In genomic region chr10:73032536-73032935, GRCh38 we compare ENCODE assay signal across 28 cellular contexts.
A peak's percentile ranks its signal among the peaks of the same experiment; 100 is the strongest.
DNase-seq lines count a peak whose midpoint lies in the region; FAIRE-seq and TF ChIP-seq lines count a peak whose summit lies in the region.
"Had no signal": no experiment of that assay in that cellular context is flagged by ENCODE, and none has a peak within 500 bp of the region (broad histone marks: within the 10 kb centered on the region; RNA-seq: fewer than 3 reads in every experiment).

No MANE protein-coding gene starts in this region.

- H3K14ac ChIP-seq in neuronal stem cell (ENCODE audit: low read length) = no peak overlapping the region

- no peak overlapping the region for H2BK120ac ChIP-seq in neuronal stem cell (ENCODE audit: low read depth, low read length)

- H3K4me2 ChIP-seq in neuronal stem cell (ENCODE audit: insufficient read depth, low read length, poor library complexity, severe bottlenecking) = peak overlapping the region; percentile 32
- H3K4me2 ChIP-seq: BLaER1 treated with 17β-estradiol and CSF1 and Interleukin-3, amounts not matched to agents 10 nM and 100 nM; PC-9 had no signal

- H2BK5ac ChIP-seq in neuronal stem cell (ENCODE audit: low read length) = no peak overlapping the region

- no peak overlapping the region for H3K23ac ChIP-seq in neuronal stem cell (ENCODE audit: low read depth, low read length, poor library complexity)

- no CpG with 5 or more reads among the region's 6 CpGs for WGBS in neuronal stem cell (ENCODE audit: extremely low coverage in 2 of 2, insufficient read length in 2 of 2, insufficient replicate concordance in 1 of 2), 2 donors

- H3K9ac ChIP-seq in iPS-15b (ENCODE audit: low read depth, low read length) (peak overlapping the region; percentile 24), neuronal stem cell (ENCODE audit: low read depth, low read length, poor library complexity) (no peak overlapping the region)
- H3K9ac ChIP-seq: BLaER1 treated with 17β-estradiol and CSF1 and Interleukin-3, amounts not matched to agents 10 nM and 100 nM had no signal

- no peak for TF ChIP-seq POLR2A in H54 (IDR thresholded peaks at IDR 0.05; ENCODE audit: low read depth, low read length)

- H3K36me3 ChIP-seq in iPS-15b (ENCODE audit: control insufficient read depth, insufficient read depth, low read length) (no peaks in the 10 kb centered on the region), neuronal stem cell (replicated peaks in 1 of 2; ENCODE audit: control insufficient read depth in 2 of 2, insufficient read depth in 2 of 2, low read length in 2 of 2) (peaks cover 4 to 64% of the 10 kb centered on the region in 2 donors), H7 (replicated peaks; ENCODE audit: control insufficient read depth, insufficient read depth, low read length) (no peaks in the 10 kb centered on the region)

- no peak overlapping the region for H4K91ac ChIP-seq in neuronal stem cell (ENCODE audit: low read depth, low read length, poor library complexity)

- H4K8ac ChIP-seq in neuronal stem cell (ENCODE audit: low read depth, low read length) = no peak overlapping the region

- no peak overlapping the region for H2BK12ac ChIP-seq in neuronal stem cell (ENCODE audit: low read length)

- peak; percentile 5 for DNase-seq in Ammon's horn (ENCODE audit: low spot score)
- DNase-seq in astrocyte of the hippocampus (ENCODE audit: low read depth, low spot score) = peak; percentile 29
- DNase-seq in neuronal stem cell (ENCODE audit: low spot score) = peak; percentile 37
- DNase-seq in AG20443 (ENCODE audit: low spot score) = no peak
- DNase-seq in H54 (ENCODE audit: insufficient read length, low spot score) = no peak
- DNase-seq in H7 = no peak
- DNase-seq: Caco-2; CD4-positive, alpha-beta memory T cell; DMS79; EL; GDM1; Karpas-422; NCI-H1092 treated with DMSO at 0.1 percent for 48 hours; NCI-H1436; NCI-H187; NCI-H2081 treated with DMSO at 0.1 percent for 48 hours; NCI-H2171; NCI-H345; NCI-H524 treated with DMSO at 0.1 percent for 48 hours; NCI-H82; NK-92 treated with Interleukin-12 subunit alpha and Interleukin-12 subunit beta, amount 100 ng/mL, for 24 hours; PC-9; SJCRH30 had no signal

- H2BK15ac ChIP-seq in neuronal stem cell (ENCODE audit: low read length) = no peak overlapping the region

- H2AK5ac ChIP-seq in neuronal stem cell (ENCODE audit: low read depth, low read length) = no peak overlapping the region

- H3K27ac ChIP-seq in neuronal stem cell (replicated peaks; ENCODE audit: low read length) = peak overlapping the region; percentile 77
- H3K27ac ChIP-seq: BLaER1 treated with 17β-estradiol and CSF1 and Interleukin-3, amounts not matched to agents 10 nM and 100 nM; PC-9; SJCRH30 had no signal

- no peak overlapping the region for H3K18ac ChIP-seq in neuronal stem cell (ENCODE audit: low read length)

- H3K27me3 ChIP-seq in iPS-15b (ENCODE audit: control insufficient read depth, insufficient read depth, low read length) = no peaks in the 10 kb centered on the region
- no peaks in the 10 kb centered on the region for H3K27me3 ChIP-seq in neuronal stem cell (ENCODE audit: control insufficient read depth in 3 of 3, insufficient read depth in 3 of 3, low read depth in 1 of 3, low read length in 3 of 3)
- no peaks in the 10 kb centered on the region for H3K27me3 ChIP-seq in H7 (ENCODE audit: control insufficient read depth, insufficient read depth, low read length)
- H3K27me3 ChIP-seq: BLaER1 treated with 17β-estradiol and CSF1 and Interleukin-3, amounts not matched to agents 10 nM and 100 nM; SJCRH30 had no signal

- no peak overlapping the region for H3K4ac ChIP-seq in neuronal stem cell (ENCODE audit: low read length)

- H3K4me3 ChIP-seq in iPS-15b (ENCODE audit: low read depth, low read length) (no peak overlapping the region), neuronal stem cell (ENCODE audit: low read length in 2 of 2) (no peak overlapping the region), H7 (ENCODE audit: insufficient read depth, low read depth, low read length) (no peak overlapping the region)
- H3K4me3 ChIP-seq: BLaER1 treated with 17β-estradiol and CSF1 and Interleukin-3, amounts not matched to agents 10 nM and 100 nM; GM12878; PC-9; SJCRH30 had no signal

- H3K4me1 ChIP-seq in iPS-15b (ENCODE audit: control insufficient read depth, insufficient read depth, low read length) (no peaks in the 10 kb centered on the region), neuronal stem cell (ENCODE audit: control insufficient read depth in 2 of 2, insufficient read depth in 1 of 2, low read depth in 1 of 2, low read length in 2 of 2) (peaks cover 7 to 9% of the 10 kb centered on the region in 2 donors)
- H3K4me1 ChIP-seq: Caco-2 had no signal

- H2AFZ ChIP-seq in neuronal stem cell (ENCODE audit: low read length) = peak overlapping the region; percentile 2
- H2AFZ ChIP-seq: PC-9 had no signal

- H3K79me1 ChIP-seq in neuronal stem cell (ENCODE audit: low read depth, low read length) = no peaks in the 10 kb centered on the region

- no peaks in the 10 kb centered on the region for H3K9me3 ChIP-seq in iPS-15b (ENCODE audit: control insufficient read depth, insufficient read depth, low read length)
- H3K9me3 ChIP-seq in neuronal stem cell (replicated peaks in 1 of 2; ENCODE audit: control insufficient read depth in 2 of 2, insufficient read depth in 1 of 2, low read depth in 1 of 2, low read length in 2 of 2) = peaks cover 0 to 7% of the 10 kb centered on the region in 2 donors
- H3K9me3 ChIP-seq: Caco-2, SJCRH30 had no signal

- FAIRE-seq in H54 (lab: Jason Lieb, UNC) = no peak
- FAIRE-seq: GM12878, GM19239, HepG2 had no signal

Comparison
In these comparisons a context has a peak if more than half of its experiments do, and no peak if none do; other contexts are left out.
1. DNase-seq: peak in Ammon's horn (single experiment), astrocyte of the hippocampus (single experiment) and neuronal stem cell (single experiment); none in AG20443 (single experiment), H54 (single experiment) and H7 (single experiment).